In genomic region chr1:44405041-44405803, GRCh38 we compare ENCODE assay signal across 8 cellular contexts. TPM values are rescaled to one million over a fixed set of nuclear protein-coding genes. Genes with fewer than 3 reads are reported as not detected.
DNase-seq lines count a peak whose midpoint lies in the region; ATAC-seq and TF ChIP-seq lines count a peak whose summit lies in the region.

Gene RNF220 (plus strand): TSS chr1:44405255.

- H3K4me1 ChIP-seq in Peyer's patch (peaks cover 0 to 36% (median 16%) of the 10 kb centered on the region in 4 donors), ovary (ENCODE audit: insufficient read depth) (peaks cover 16% of the 10 kb centered on the region)

- DNase-seq in CD1c-positive myeloid dendritic cell (ENCODE audit: extremely low spot score) (peak; percentile 52), HuH-7 (ENCODE audit: low spot score) (peak; percentile 67), Peyer's patch (peak in 2 of 3 donors; percentile 59 to 61), left ventricle myocardium superior (peak; percentile 66), ovary (peak in 1 of 5 donors; percentile 29), OCI-M2 (lab: John Stamatoyannopoulos, UW; ENCODE audit: unreplicated experiment) (no peak)

- no peak for TF ChIP-seq EP300 in ovary (IDR thresholded peaks at IDR 0.05)

- H3K36me3 ChIP-seq in Peyer's patch (no peaks in the 10 kb centered on the region), ovary (no peaks in the 10 kb centered on the region)

- TF ChIP-seq CTCF in Peyer's patch (IDR thresholded peaks at IDR 0.05): no peak
- no peak for TF ChIP-seq CTCF in ovary (IDR thresholded peaks at IDR 0.05)

- H3K9me3 ChIP-seq in Peyer's patch (no peaks in the 10 kb centered on the region), ovary (no peaks in the 10 kb centered on the region)

- WGBS in ovary, 3 donors: 1 to 3% (median 2%) methylated on average over 54 of the region's 54 CpGs

- H3K4me3 ChIP-seq in Peyer's patch (peak within 1 kb of the TSS; percentile 24 to 50 (median 48)), ovary (peak within 1 kb of the TSS; percentile 30)

- H3K27me3 ChIP-seq in Peyer's patch (peaks cover 0 to 40% of the 10 kb centered on the region in 2 donors), ovary (peaks cover 12% of the 10 kb centered on the region)

- ATAC-seq in left ventricle myocardium superior (peak; percentile 89), HG03354 (IDR thresholded peaks at IDR 0.05; ENCODE audit: poor library complexity, severe bottlenecking, unreplicated experiment) (no peak)

- H3K27ac ChIP-seq in Peyer's patch: no peak within 1 kb of the TSS
- peak within 1 kb of the TSS; percentile 88 for H3K27ac ChIP-seq in angular gyrus (ENCODE audit: low read depth, low read length)
- no peak within 1 kb of the TSS for H3K27ac ChIP-seq in ovary

- intact Hi-C loops in left ventricle myocardium superior (cut with micrococcal nuclease) (no loop called here), ovary (cut with DNase I) (no loop called here)

- no peak for TF ChIP-seq POLR2A in Peyer's patch (IDR thresholded peaks at IDR 0.05)
- no peak for TF ChIP-seq POLR2A in ovary (IDR thresholded peaks at IDR 0.05)

RNA-seq across cellular contexts. Expression of gene RNF220, which starts in this region (rescaled TPM):
- total RNA-seq in Peyer's patch: 100 to 1,000 TPM; 107 to 152 (median 114) TPM
- total RNA-seq in left ventricle myocardium superior: 71.2 TPM
- 100 to 1,000 TPM in 1 of 7 donors, 10 to 100 TPM in 6; 58.0 to 101 (median 64.7) TPM for total RNA-seq in ovary
- polyA plus RNA-seq in ovary: 10 to 100 TPM; 64.0 to 75.4 TPM
